9 cellular contexts compared by ENCODE assay signal in the genomic region with DNA sequence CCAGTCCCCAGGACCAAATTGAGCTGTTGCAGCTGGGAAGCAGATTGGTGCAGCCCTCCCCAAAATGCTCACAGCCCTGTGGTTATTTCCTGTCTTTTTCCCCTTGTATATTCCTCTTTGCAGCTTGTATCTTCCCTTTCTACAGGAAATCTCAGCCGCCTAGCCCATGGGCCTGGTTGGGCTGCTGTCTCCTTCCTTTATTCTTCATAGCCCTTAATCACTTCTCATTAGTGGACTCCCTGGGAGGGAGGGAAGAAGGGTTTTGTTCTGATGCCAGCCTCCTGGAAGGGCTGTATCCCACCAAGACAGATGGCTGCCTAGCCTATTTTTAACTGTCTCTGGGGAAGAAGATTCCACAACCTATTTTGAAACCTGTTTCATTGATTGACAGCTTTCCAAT. TPM values are rescaled to one million over a fixed set of nuclear protein-coding genes. Genes with fewer than 3 reads are reported as not detected.
DNase-seq lines count a peak whose midpoint lies in the region; ATAC-seq and TF ChIP-seq lines count a peak whose summit lies in the region.
"Not testable (repeated sequence)": the region's sequence is repeated elsewhere in the genome, so short reads cannot be mapped to it uniquely, and the experiment has no call there.
"Had no signal": no experiment of that assay in that cellular context is flagged by ENCODE, and none has a peak within 500 bp of the region (broad histone marks: within the 10 kb centered on the region; RNA-seq: fewer than 3 reads in every experiment).

No MANE protein-coding gene starts in this region.

- TF ChIP-seq CTCF in GM23338 (conservative IDR thresholded peaks at IDR 0.05; ENCODE audit: low read depth in 2 of 2); WTC11 (IDR thresholded peaks at IDR 0.05): not testable (repeated sequence)

- not testable (repeated sequence) for H4K20me1 ChIP-seq in GM23338 (replicated peaks; ENCODE audit: insufficient read depth)

- DNase-seq in GM23338 (ENCODE audit: low spot score); WTC11 (ENCODE audit: low spot score): not testable (repeated sequence)

- not testable (repeated sequence) for H3K4me1 ChIP-seq in GM23338 (ENCODE audit: insufficient read depth)

- not testable (repeated sequence) for H3K4me1 Mint-ChIP-seq in GM23338, WTC11

- not testable (repeated sequence) for H3K9me2 ChIP-seq in GM23338 (ENCODE audit: insufficient read depth)

- ATAC-seq in GM23338 (peak; percentile 75), WTC11 (peak; percentile 79)

- CTCF ChIA-PET in WTC11 (lab: Charles Lee) = not testable (repeated sequence)

- H3K27me3 Mint-ChIP-seq in GM23338 (ENCODE audit: insufficient read depth, low read depth, poor library complexity); WTC11 (ENCODE audit: low read depth): not testable (repeated sequence)

- POLR2A ChIA-PET in WTC11 (lab: Charles Lee) = not testable (repeated sequence)

- H3K9me3 Mint-ChIP-seq in GM23338, WTC11: not testable (repeated sequence)

- not testable (repeated sequence) for H3K79me2 ChIP-seq in GM23338 (replicated peaks; ENCODE audit: insufficient read depth)

- H3K4me3 ChIP-seq in GM23338 = not testable (repeated sequence)

- not testable (repeated sequence) for H3K36me3 ChIP-seq in GM23338 (ENCODE audit: insufficient read depth)

- H2AFZ ChIP-seq in GM23338 = not testable (repeated sequence)

- H3K4me3 Mint-ChIP-seq in GM23338, WTC11: not testable (repeated sequence)

- not testable (repeated sequence) for H3K36me3 Mint-ChIP-seq in GM23338 (ENCODE audit: low read depth); WTC11

- H3K27ac ChIP-seq in GM23338 (ENCODE audit: low read depth) = not testable (repeated sequence)

- not testable (repeated sequence) for H3K27me3 ChIP-seq in GM23338 (ENCODE audit: insufficient read depth)

- not testable (repeated sequence) for H3K4me2 ChIP-seq in GM23338

- H3K27ac Mint-ChIP-seq in GM23338, WTC11: not testable (repeated sequence)

- H3F3A ChIP-seq in GM23338 (replicated peaks; ENCODE audit: low read depth) = not testable (repeated sequence)

RNA-seq across cellular contexts. Expression of a gene that starts 32.5 kb away (rescaled TPM):
- total RNA-seq in GM23338 (2014; rRNA removed; shearing (Covaris generic)) = 2.6 and 4.0 TPM in 2 replicates
- polyA plus RNA-seq in GM23338 (2016; fragmentation: Nextera tagmentation; extraction: Ambion mirVana) = 10.2 and 11.4 TPM in 2 replicates
- 14.7 to 17.5 TPM (median 15.7 TPM) in 3 replicates for total RNA-seq in WTC11 (2021)
- total RNA-seq: B cell; Caco-2; CD4-positive, alpha-beta T cell; CD4-positive, CD25-positive, alpha-beta regulatory T cell; CD8-positive, alpha-beta T cell had no signal
- polyA plus RNA-seq: CD4-positive, alpha-beta memory T cell; CD8-positive, alpha-beta memory T cell had no signal
